18 cellular contexts compared by ENCODE assay signal in the genomic region with DNA sequence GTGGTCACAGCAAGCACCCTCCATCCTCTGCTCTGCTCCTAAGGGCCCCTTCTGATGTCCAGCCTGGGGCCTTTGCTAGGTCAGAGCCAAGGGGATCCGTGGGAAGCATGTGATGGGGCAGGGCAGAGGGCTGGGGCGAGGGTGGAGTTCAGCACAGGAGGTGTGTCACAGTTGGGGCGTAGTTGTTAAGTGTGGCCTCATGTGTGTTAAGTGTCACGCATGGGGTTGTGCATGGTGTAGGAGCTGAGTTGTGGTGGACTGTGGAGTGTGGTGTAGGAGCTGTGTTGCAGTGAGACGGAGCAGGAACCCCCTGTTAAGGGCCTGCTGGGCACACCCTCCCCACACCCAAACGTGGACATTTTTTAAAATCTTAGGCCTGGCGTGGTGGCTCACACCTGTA.
A peak's percentile ranks its signal among the peaks of the same experiment; 100 is the strongest.
DNase-seq lines count a peak whose midpoint lies in the region; ATAC-seq, FAIRE-seq and TF ChIP-seq lines count a peak whose summit lies in the region.
"Had no signal": no experiment of that assay in that cellular context is flagged by ENCODE, and none has a peak within 500 bp of the region (broad histone marks: within the 10 kb centered on the region; RNA-seq: fewer than 3 reads in every experiment).

No MANE protein-coding gene starts in this region.

- BruUV-seq in IMR-90 (replicated peaks; lab: Mats Ljungman, UMichigan): no TSS peak

- TF ChIP-seq POLR2A in IMR-90 (IDR thresholded peaks at IDR 0.05; ENCODE audit: low read depth, low read length): no peak

- CTCF ChIA-PET in IMR-90 (lab: Yijun Ruan, JAX): no interaction called here

- peak overlapping the region; percentile 55 for H2AK9ac ChIP-seq in IMR-90 (replicated peaks; ENCODE audit: low read depth, low read length, poor library complexity)

- TF ChIP-seq CTCF in IMR-90 (conservative IDR thresholded peaks at IDR 0.05; ENCODE audit: low read depth, low read length): no peak

- H3K18ac ChIP-seq in IMR-90 (ENCODE audit: low read depth, low read length) (no peak overlapping the region), mesendoderm (ENCODE audit: low read length) (no peak overlapping the region), trophoblast cell (ENCODE audit: low read length) (no peak overlapping the region)

- H4K8ac ChIP-seq in IMR-90 (ENCODE audit: low read depth in 2 of 2, low read length in 2 of 2) (no peak overlapping the region), mesendoderm (ENCODE audit: low read depth, low read length) (no peak overlapping the region), trophoblast cell (ENCODE audit: low read depth, low read length) (no peak overlapping the region)

- H2BK5ac ChIP-seq in IMR-90 (ENCODE audit: low read depth, low read length, poor library complexity, severe bottlenecking): no peak overlapping the region
- H2BK5ac ChIP-seq in mesendoderm (ENCODE audit: low read length): peak overlapping the region; percentile 76
- peak overlapping the region; percentile 5 for H2BK5ac ChIP-seq in trophoblast cell (ENCODE audit: low read depth, low read length, poor library complexity)

- H3K9ac ChIP-seq in IMR-90 (ENCODE audit: low read depth, low read length): no peak overlapping the region
- no peak overlapping the region for H3K9ac ChIP-seq in mesendoderm (ENCODE audit: low read length)
- H3K9ac ChIP-seq in trophoblast cell (ENCODE audit: low read length): no peak overlapping the region

- H4K20me1 ChIP-seq in IMR-90 (ENCODE audit: insufficient read depth, low read length): no peaks in the 10 kb centered on the region

- no peaks in the 10 kb centered on the region for H3K9me1 ChIP-seq in IMR-90 (ENCODE audit: insufficient read depth, low read length)

- TF ChIP-seq RAD21 in IMR-90 (IDR thresholded peaks at IDR 0.05; ENCODE audit: low read length): no peak

- H2BK15ac ChIP-seq in IMR-90 (ENCODE audit: low read depth, low read length): no peak overlapping the region
- H2BK15ac ChIP-seq in mesendoderm (replicated peaks; ENCODE audit: low read depth): no peak overlapping the region

- peak overlapping the region; percentile 63 for H2BK12ac ChIP-seq in trophoblast cell (ENCODE audit: low read length)

- no peak overlapping the region for H2BK20ac ChIP-seq in IMR-90 (ENCODE audit: low read depth, low read length)

- no peak overlapping the region for H4K12ac ChIP-seq in trophoblast cell (ENCODE audit: low read depth, low read length)

- no peak overlapping the region for H3K4ac ChIP-seq in IMR-90 (ENCODE audit: low read depth, low read length)
- H3K4ac ChIP-seq in mesendoderm (ENCODE audit: low read depth, low read length): no peak overlapping the region
- H3K4ac ChIP-seq in trophoblast cell (ENCODE audit: low read depth, low read length): no peak overlapping the region

- H2AFZ ChIP-seq in IMR-90 (replicated peaks; ENCODE audit: low read length, poor library complexity) (no peak overlapping the region), trophoblast cell (ENCODE audit: insufficient read depth, low read length, poor library complexity) (no peak overlapping the region)

- H3K79me1 ChIP-seq in IMR-90 (ENCODE audit: low read depth in 1 of 2, low read length in 2 of 2): no peaks in the 10 kb centered on the region
- no peaks in the 10 kb centered on the region for H3K79me1 ChIP-seq in mesendoderm (ENCODE audit: low read length)
- peaks cover 11% of the 10 kb centered on the region for H3K79me1 ChIP-seq in trophoblast cell (ENCODE audit: low read length)

- H4K91ac ChIP-seq in IMR-90 (ENCODE audit: insufficient read depth, low read depth, low read length): no peak overlapping the region
- peak overlapping the region; percentile 7 for H4K91ac ChIP-seq in trophoblast cell (ENCODE audit: low read depth, low read length)

- no peak overlapping the region for H2BK120ac ChIP-seq in IMR-90 (ENCODE audit: low read depth, low read length)
- H2BK120ac ChIP-seq in mesendoderm (ENCODE audit: low read depth, low read length): no peak overlapping the region
- no peak overlapping the region for H2BK120ac ChIP-seq in trophoblast cell (ENCODE audit: insufficient read depth, low read length, poor library complexity)

- H3K56ac ChIP-seq in IMR-90 (ENCODE audit: extremely low read depth, insufficient read depth, low read length): no peak overlapping the region
- H3K56ac ChIP-seq in mesendoderm (ENCODE audit: low read length): peak overlapping the region; percentile 79

- H3K23ac ChIP-seq in IMR-90 (ENCODE audit: low read depth, low read length) (no peak overlapping the region), mesendoderm (ENCODE audit: low read length) (no peak overlapping the region), trophoblast cell (ENCODE audit: low read length) (no peak overlapping the region)

- intact Hi-C loops in IMR-90 (cut with micrococcal nuclease): no loop called here

- no peak overlapping the region for H3K14ac ChIP-seq in IMR-90 (replicated peaks; ENCODE audit: low read depth, low read length)
- H3K14ac ChIP-seq in trophoblast cell (ENCODE audit: low read length): peak overlapping the region; percentile 8

- H3K79me2 ChIP-seq in mesendoderm (ENCODE audit: control insufficient read depth, insufficient read depth, low read length): no peaks in the 10 kb centered on the region
- no peaks in the 10 kb centered on the region for H3K79me2 ChIP-seq in trophoblast cell (ENCODE audit: control insufficient read depth, insufficient read depth, low read length, poor library complexity)

- peak; percentile 52 for FAIRE-seq in urothelium cell line (lab: Jason Lieb, UNC)
- FAIRE-seq: G401.6, GM12892, H54 had no signal

- no peak for ATAC-seq in IMR-90 (ENCODE audit: low read depth)
- no peak for ATAC-seq in stimulated activated naive CD8-positive, alpha-beta T cell treated with anti-CD3 and anti-CD28 coated beads, Interleukin-15, Interleukin-2, amounts not matched to agents 100 U/mL and 50 U/mL, for 24 hours

- H3K27ac ChIP-seq in IMR-90 (ENCODE audit: insufficient read depth, low read length) (no peak overlapping the region), mesendoderm (ENCODE audit: low read depth, low read length) (no peak overlapping the region), trophoblast cell (ENCODE audit: low read depth, low read length) (peak overlapping the region; percentile 48)

- H4K5ac ChIP-seq in IMR-90 (ENCODE audit: low read depth, low read length) (no peak overlapping the region), mesendoderm (ENCODE audit: low read length) (no peak overlapping the region)

- H3K4me1 ChIP-seq in IMR-90 (ENCODE audit: control insufficient read depth, insufficient read depth, low read length): no peaks in the 10 kb centered on the region
- no peaks in the 10 kb centered on the region for H3K4me1 ChIP-seq in mesendoderm (ENCODE audit: control insufficient read depth, low read depth, low read length)
- H3K4me1 ChIP-seq in trophoblast cell (ENCODE audit: control insufficient read depth in 1 of 2, insufficient read depth in 2 of 2, low read length in 2 of 2): peaks cover 2 to 8% of the 10 kb centered on the region in 2 experiments
- H3K4me1 ChIP-seq: HAP-1 had no signal

- 38% methylated on average over 3 of the region's 7 CpGs; no CpG with 5 or more reads in 1 of the 2 experiments for WGBS in IMR-90 (ENCODE audit: extremely low coverage in 2 of 2, insufficient read length in 1 of 2), 2 experiments
- no CpG with 5 or more reads among the region's 7 CpGs for WGBS in mesendoderm (ENCODE audit: extremely low coverage, insufficient coverage, low lambda C conversion rate)
- no CpG with 5 or more reads among the region's 7 CpGs for WGBS in trophoblast cell (ENCODE audit: extremely low coverage, insufficient coverage, insufficient read length)

- no peak for DNase-seq in IMR-90
- DNase-seq in mesendoderm: no peak
- DNase-seq in trophoblast cell: no peak
- no peak for DNase-seq in urothelium cell line (ENCODE audit: low spot score)
- DNase-seq in stimulated activated naive CD8-positive, alpha-beta T cell treated with anti-CD3 and anti-CD28 coated beads, Interleukin-15, Interleukin-2, amounts not matched to agents 100 U/mL and 50 U/mL, for 24 hours: no peak
- DNase-seq in NCI-H146 (lab: John Stamatoyannopoulos, UW): no peak
- DNase-seq in HPDE6-E6E7 (ENCODE audit: extremely low spot score): no peak
- DNase-seq: C1 segment of cervical spinal cord; CD4-positive, alpha-beta memory T cell; COR-L47; DMS153; DND-41; GOT3; HFFc6 had no signal

- no peaks in the 10 kb centered on the region for H3K36me3 ChIP-seq in IMR-90 (ENCODE audit: control insufficient read depth, insufficient read depth, low read length)
- no peaks in the 10 kb centered on the region for H3K36me3 ChIP-seq in mesendoderm (ENCODE audit: control insufficient read depth, insufficient read depth, low read length)
- no peaks in the 10 kb centered on the region for H3K36me3 ChIP-seq in trophoblast cell (ENCODE audit: control insufficient read depth in 1 of 2, insufficient read depth in 2 of 2, low read length in 2 of 2)
- H3K36me3 ChIP-seq: HAP-1 had no signal

- POLR2A ChIA-PET in IMR-90 (lab: Charles Lee; ENCODE audit: unreplicated experiment): no interaction called here

- H3K4me3 ChIP-seq in IMR-90 (ENCODE audit: insufficient read depth, low read depth, low read length): no peak overlapping the region
- no peak overlapping the region for H3K4me3 ChIP-seq in mesendoderm (ENCODE audit: low read length)
- no peak overlapping the region for H3K4me3 ChIP-seq in trophoblast cell (ENCODE audit: low read depth, low read length)
- H3K4me3 ChIP-seq: HAP-1 had no signal

- H2AK5ac ChIP-seq in IMR-90 (ENCODE audit: low read depth, low read length) (no peak overlapping the region), mesendoderm (ENCODE audit: low read length) (peak overlapping the region; percentile 98), trophoblast cell (ENCODE audit: low read length) (peak overlapping the region; percentile 5)

- dilution Hi-C loops in IMR-90 (cut with HindIII; ENCODE audit: low sequenced_read_pairs, unreplicated experiment): no loop called here

- in situ Hi-C loops in IMR-90 (cut with MboI; ENCODE audit: low sequenced_read_pairs): no loop called here

- H3K4me2 ChIP-seq in IMR-90 (ENCODE audit: low read depth, low read length) (no peak overlapping the region), mesendoderm (ENCODE audit: low read length) (no peak overlapping the region), trophoblast cell (ENCODE audit: low read length) (no peak overlapping the region)

- H3K9me3 ChIP-seq in IMR-90 (ENCODE audit: control insufficient read depth, insufficient read depth, low read length): peaks cover 11% of the 10 kb centered on the region
- peaks cover 15% of the 10 kb centered on the region for H3K9me3 ChIP-seq in trophoblast cell (ENCODE audit: insufficient read depth, low read depth, low read length)
- H3K9me3 ChIP-seq: HAP-1 had no signal

- H3K27me3 ChIP-seq in IMR-90 (ENCODE audit: control insufficient read depth, insufficient read depth, low read length) (no peaks in the 10 kb centered on the region), mesendoderm (ENCODE audit: insufficient read depth, low read length, poor library complexity) (no peaks in the 10 kb centered on the region), trophoblast cell (ENCODE audit: insufficient read depth, low read length) (no peaks in the 10 kb centered on the region)

TF ChIP-seq in IMR-90, 13 proteins besides CTCF, POLR2A, EP300 and RAD21 (continues in another document):
- TF ChIP-seq RCOR1 (IDR thresholded peaks at IDR 0.05; ENCODE audit: insufficient replicate concordance, low read length): no peak
